8 cellular contexts compared by ENCODE assay signal in genomic region chr3:37993067-37993809, GRCh38. TPM values are rescaled to one million over a fixed set of nuclear protein-coding genes. Genes with fewer than 3 reads are reported as not detected.
DNase-seq lines count a peak whose midpoint lies in the region; ATAC-seq and TF ChIP-seq lines count a peak whose summit lies in the region.

No MANE protein-coding gene starts in this region.

- in situ Hi-C loops in brain microvascular endothelial cell (cut with HindIII; ENCODE audit: low pct_ligation_motif_present, low sequenced_read_pairs), result no loop called here

- H3K36me3 ChIP-seq in heart right ventricle (peaks cover 0 to 15% (median 0%) of the 10 kb centered on the region in 9 donors), brain microvascular endothelial cell (replicated peaks) (no peaks in the 10 kb centered on the region), mucosa of descending colon (ENCODE audit: low read depth) (no peaks in the 10 kb centered on the region), uterus (no peaks in the 10 kb centered on the region)

- no peak for TF ChIP-seq POLR2A in uterus (IDR thresholded peaks at IDR 0.05)

- H3K27me3 ChIP-seq in heart right ventricle (no peaks in the 10 kb centered on the region), brain microvascular endothelial cell (replicated peaks) (no peaks in the 10 kb centered on the region), uterus (no peaks in the 10 kb centered on the region)

- DNase-seq in heart right ventricle (no peak), Right ventricle myocardium inferior (ENCODE audit: missing footprints) (no peak), brain microvascular endothelial cell (no peak), mucosa of descending colon (peak in 2 of 3 donors; percentile 14 to 41), uterus (peak in 1 of 2 donors; percentile 10), DMS53 treated with DMSO at 0.1 percent for 48 hours (lab: John Stamatoyannopoulos, UW; ENCODE audit: unreplicated experiment) (no peak), GM10266 (ENCODE audit: extremely low spot score) (no peak)

- WGBS in heart right ventricle, 2 donors, result 75 to 84% methylated on average over 14 of the region's 14 CpGs

- ATAC-seq in heart right ventricle (peak in 1 of 8 donors; percentile 1), Right ventricle myocardium inferior (no peak), mucosa of descending colon (no peak), GM21360 (IDR thresholded peaks at IDR 0.05; ENCODE audit: unreplicated experiment) (no peak)

- H3K27ac ChIP-seq in heart right ventricle (peak overlapping the region in 9 of 10 donors; percentile 54 to 95 (median 82)), brain microvascular endothelial cell (no peak overlapping the region), uterus (peak overlapping the region; percentile 67 to 83)

- H3K4me1 ChIP-seq in heart right ventricle (peaks cover 0 to 42% (median 17%) of the 10 kb centered on the region in 9 donors), mucosa of descending colon (ENCODE audit: low read depth) (peaks cover 39% of the 10 kb centered on the region), uterus (peaks cover 2 to 5% of the 10 kb centered on the region in 2 donors)

- TF ChIP-seq CTCF in heart right ventricle (IDR thresholded peaks at IDR 0.05) (no peak), brain microvascular endothelial cell (IDR thresholded peaks at IDR 0.05; ENCODE audit: low read depth, low read length, missing control alignments) (no peak), mucosa of descending colon (IDR thresholded peaks at IDR 0.05) (no peak), uterus (IDR thresholded peaks at IDR 0.05) (no peak), GM10266 (IDR thresholded peaks at IDR 0.05; ENCODE audit: control insufficient read depth, insufficient read depth, low read depth, missing control alignments) (no peak)

- intact Hi-C loops in heart right ventricle (cut with DNase I) (no loop called here), Right ventricle myocardium inferior (cut with DNase I) (no loop called here), mucosa of descending colon (cut with DNase I, micrococcal nuclease) (no loop called here), uterus (cut with DNase I; ENCODE audit: low total_unique reads) (no loop called here)

- no peaks in the 10 kb centered on the region for H3K9me3 ChIP-seq in heart right ventricle
- no peaks in the 10 kb centered on the region for H3K9me3 ChIP-seq in mucosa of descending colon
- H3K9me3 ChIP-seq in uterus, result no peaks in the 10 kb centered on the region

- H3K4me3 ChIP-seq in heart right ventricle (peak overlapping the region in 9 of 10 donors; percentile 51 to 81 (median 63)), brain microvascular endothelial cell (ENCODE audit: low read depth, low read length) (peak overlapping the region; percentile 67), mucosa of descending colon (no peak overlapping the region), uterus (peak overlapping the region; percentile 37 to 54)

RNA-seq across cellular contexts. Expression of gene VILL, which starts 2.7 kb away (rescaled TPM):
- total RNA-seq in heart right ventricle, result 1 to 10 TPM; 1.2 to 3.7 (median 2.1) TPM
- polyA plus RNA-seq in heart right ventricle, result 1 to 10 TPM; 4.8 to 6.4 TPM
- total RNA-seq in Right ventricle myocardium inferior, result 4.4 TPM
- total RNA-seq in mucosa of descending colon, result 100 to 1,000 TPM in 2 of 3 donors, 10 to 100 TPM in 1; 69.7 to 197 (median 150) TPM
- total RNA-seq in uterus, result 10 to 100 TPM in 1 of 4 donors, 1 to 10 TPM in 3; 1.8 to 18.7 (median 6.3) TPM

RNA-seq across cellular contexts. Expression of gene PLCD1, which starts 36.2 kb away (rescaled TPM):
- total RNA-seq in heart right ventricle (10 to 100 TPM in 6 of 10 donors, 1 to 10 TPM in 4; 6.3 to 17.7 (median 10.1) TPM), Right ventricle myocardium inferior (10.7 TPM), mucosa of descending colon (100 to 1,000 TPM in 1 of 3 donors, 10 to 100 TPM in 2; 38.2 to 113 (median 66.5) TPM), uterus (10 to 100 TPM in 3 of 4 donors, 1 to 10 TPM in 1; 9.7 to 41.5 (median 27.2) TPM)
- 10 to 100 TPM; 13.0 to 20.0 TPM for polyA plus RNA-seq in heart right ventricle

RNA-seq across cellular contexts. Expression of gene DLEC1, which starts 45.8 kb away (rescaled TPM):
- total RNA-seq in heart right ventricle (under 1 TPM in 6 of 10 donors, not detected in 4; 0.09 to 0.42 (median 0.30) TPM), Right ventricle myocardium inferior (0.08 TPM), mucosa of descending colon (1 to 10 TPM in 2 of 3 donors, under 1 TPM in 1; 0.73 to 1.7 (median 1.5) TPM), uterus (1 to 10 TPM in 3 of 4 donors, not detected in 1; 1.5 to 2.8 (median 1.9) TPM)
- polyA plus RNA-seq in heart right ventricle, result under 1 TPM; 0.13 to 0.66 TPM

Comparison
In these comparisons a context has a peak if more than half of its experiments do, and no peak if none do; other contexts are left out.
1. DNase-seq: peak in mucosa of descending colon (2 of 3); none in heart right ventricle (0 of 2), Right ventricle myocardium inferior (single experiment), brain microvascular endothelial cell (single experiment), DMS53 treated with DMSO at 0.1 percent for 48 hours (single experiment) and GM10266 (single experiment).